8 cellular contexts compared by ENCODE assay signal in the genomic region with DNA sequence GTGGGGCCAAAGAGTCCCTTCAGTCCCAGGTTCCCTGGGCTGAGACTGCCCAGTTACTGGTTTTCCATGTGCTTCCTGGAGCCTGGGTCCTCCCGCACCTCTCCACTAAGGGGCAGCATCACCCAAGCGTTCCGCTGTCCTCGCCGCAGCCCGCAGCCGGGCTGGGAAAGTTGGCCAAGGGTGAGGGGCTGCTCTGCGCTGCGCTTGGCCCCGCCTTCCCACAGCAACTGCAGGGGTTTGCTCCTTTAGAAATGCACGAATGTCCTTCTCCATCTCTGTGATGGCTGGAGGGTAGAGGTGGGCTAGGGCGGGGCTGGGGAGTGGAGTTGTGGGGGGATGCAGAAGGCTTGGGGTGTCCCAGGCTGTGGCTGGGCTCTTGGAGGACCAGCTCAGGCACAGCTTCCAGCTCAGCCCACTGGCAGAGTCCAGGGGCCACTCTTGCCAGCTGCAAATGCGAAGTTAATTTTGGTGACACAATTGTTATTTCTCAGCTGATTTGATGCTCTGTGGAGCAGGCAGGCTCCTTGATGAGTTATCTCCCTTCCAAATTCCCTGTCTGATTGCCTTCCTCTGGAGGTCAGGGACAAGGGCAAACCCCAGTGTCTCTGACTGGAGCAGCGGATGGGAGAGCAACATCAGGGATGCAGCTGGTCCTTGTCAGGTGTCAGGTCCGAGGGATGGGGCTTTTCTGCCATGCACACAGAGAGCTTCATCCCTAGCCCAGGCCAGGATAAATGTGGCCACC.
DNase-seq lines count a peak whose midpoint lies in the region; ATAC-seq and TF ChIP-seq lines count a peak whose summit lies in the region.

No MANE protein-coding gene starts in this region.

- H3K4me3 Mint-ChIP-seq in activated naive CD8-positive, alpha-beta T cell, result peak overlapping the region; percentile 13
- H3K4me3 Mint-ChIP-seq in progenitor cell of endocrine pancreas (ENCODE audit: low read depth), result no peak overlapping the region

- TF ChIP-seq CTCF in progenitor cell of endocrine pancreas (IDR thresholded peaks at IDR 0.05; ENCODE audit: unreplicated experiment), result peak; percentile 98

- intact Hi-C loops in Right ventricle myocardium superior (cut with DNase I), result loop anchor here (1.0 kb wide), 1 partner anchor 130 kb away; no protein-coding TSS in a partner anchor

- peaks cover 6% of the 10 kb centered on the region for H3K36me3 Mint-ChIP-seq in activated naive CD8-positive, alpha-beta T cell
- no peaks in the 10 kb centered on the region for H3K36me3 Mint-ChIP-seq in progenitor cell of endocrine pancreas (ENCODE audit: insufficient read depth)

- H3K4me1 Mint-ChIP-seq in activated naive CD8-positive, alpha-beta T cell (ENCODE audit: low read depth), result peaks cover 56% of the 10 kb centered on the region
- no peaks in the 10 kb centered on the region for H3K4me1 Mint-ChIP-seq in progenitor cell of endocrine pancreas (ENCODE audit: low read depth)

- H3K9me3 Mint-ChIP-seq in activated naive CD8-positive, alpha-beta T cell (ENCODE audit: low read depth), result no peaks in the 10 kb centered on the region
- no peaks in the 10 kb centered on the region for H3K9me3 Mint-ChIP-seq in progenitor cell of endocrine pancreas (ENCODE audit: low read depth)

- ATAC-seq in Right ventricle myocardium superior (ENCODE audit: poor library complexity) (peak; percentile 83), GM18502 (IDR thresholded peaks at IDR 0.05; ENCODE audit: poor library complexity, unreplicated experiment) (no peak), GM19351 (IDR thresholded peaks at IDR 0.05; ENCODE audit: unreplicated experiment) (no peak)

- H3K27me3 Mint-ChIP-seq in activated naive CD8-positive, alpha-beta T cell, result no peaks in the 10 kb centered on the region
- H3K27me3 Mint-ChIP-seq in progenitor cell of endocrine pancreas, result peaks cover 22% of the 10 kb centered on the region

- DNase-seq in GM04504 (ENCODE audit: low read depth) (peak; percentile 20), LHCN-M2 (ENCODE audit: low read depth) (peak; percentile 27), SK-N-DZ (ENCODE audit: low spot score) (peak; percentile 85), Right ventricle myocardium superior (peak; percentile 72), progenitor cell of endocrine pancreas (ENCODE audit: low spot score, unreplicated experiment) (peak; percentile 89)

- peak overlapping the region; percentile 84 for H3K27ac Mint-ChIP-seq in activated naive CD8-positive, alpha-beta T cell
- H3K27ac Mint-ChIP-seq in progenitor cell of endocrine pancreas, result no peak overlapping the region

Comparison
In these comparisons a context has a peak if more than half of its experiments do, and no peak if none do; other contexts are left out.
1. DNase-seq: peak in every context shown above with its lines; median percentile 89 in progenitor cell of endocrine pancreas; 85 in SK-N-DZ; 72 in Right ventricle myocardium superior; 27 in LHCN-M2; 20 in GM04504.